Comparison of ENCODE assay signal across 8 cellular contexts in the genomic region with DNA sequence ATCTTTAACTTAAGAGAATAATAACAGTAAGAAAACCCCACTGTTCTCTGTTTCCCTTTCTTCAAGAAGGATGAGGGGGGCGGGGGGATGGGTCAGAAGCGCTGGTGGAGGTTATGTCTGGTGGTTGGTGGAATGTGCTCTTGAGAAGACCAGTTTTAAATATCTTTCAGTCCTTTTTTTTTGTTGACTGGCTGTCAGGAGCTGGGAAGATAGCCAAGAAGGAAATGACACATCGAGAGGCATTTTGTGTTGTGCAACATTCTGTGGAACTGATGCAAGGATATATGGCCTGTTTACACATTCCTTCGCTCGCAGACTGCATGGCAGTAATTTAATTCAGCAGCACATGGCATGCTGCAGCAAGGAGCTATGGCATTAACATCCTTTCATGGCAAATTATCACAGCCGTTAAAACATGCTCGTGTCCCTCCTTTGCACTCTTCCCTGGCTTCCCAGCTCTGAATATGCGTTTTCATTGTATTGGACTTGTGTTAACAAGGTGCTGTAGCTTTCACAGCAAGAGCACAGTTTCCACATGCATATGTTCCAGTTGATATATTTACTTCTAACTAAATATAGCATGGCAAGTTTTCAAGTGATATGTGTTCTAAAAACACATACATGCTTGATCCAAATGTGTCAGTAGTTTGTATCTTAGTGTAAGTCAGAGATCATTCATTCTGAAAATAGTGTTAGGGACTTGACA.
DNase-seq lines count a peak whose midpoint lies in the region; ATAC-seq, FAIRE-seq and TF ChIP-seq lines count a peak whose summit lies in the region.

No MANE protein-coding gene starts in this region.

- peak; percentile 56 for ATAC-seq in WTC11
- ATAC-seq in pancreas = peak; percentile 94 to 96 (median 95)
- ATAC-seq in naive thymus-derived CD8-positive, alpha-beta T cell = no peak

- peaks cover 29% of the 10 kb centered on the region for H3K4me1 Mint-ChIP-seq in WTC11
- H3K4me1 Mint-ChIP-seq in naive thymus-derived CD8-positive, alpha-beta T cell = peaks cover 30 to 72% (median 58%) of the 10 kb centered on the region in 4 donors

- peak; percentile 9 for DNase-seq in NK-92 treated with Interleukin-12 subunit alpha and Interleukin-12 subunit beta, amount 100 ng/mL, for 24 hours (lab: John Stamatoyannopoulos, UW)
- DNase-seq in NK-92 (lab: John Stamatoyannopoulos, UW; ENCODE audit: unreplicated experiment) (no peak), NCI-H1436 (lab: John Stamatoyannopoulos, UW) (peak; percentile 9), WTC11 (ENCODE audit: low spot score) (no peak), foreskin melanocyte (peak; percentile 99), pancreas (peak in 4 of 6 donors; percentile 17 to 78 (median 69))
- no peak for DNase-seq in naive thymus-derived CD8-positive, alpha-beta T cell
- DNase-seq in activated CD8-positive, alpha-beta memory T cell treated with anti-CD3 and anti-CD28 coated beads for 24 hours = no peak

- WGBS in pancreas, 2 donors = 11 to 12% methylated on average over 8 of the region's 8 CpGs

- TF ChIP-seq CTCF in WTC11 (IDR thresholded peaks at IDR 0.05) = no peak
- TF ChIP-seq CTCF in pancreas (IDR thresholded peaks at IDR 0.05) = no peak

- no peaks in the 10 kb centered on the region for H3K36me3 Mint-ChIP-seq in WTC11
- peaks cover 2 to 84% (median 33%) of the 10 kb centered on the region in 3 donors for H3K36me3 Mint-ChIP-seq in naive thymus-derived CD8-positive, alpha-beta T cell

- FAIRE-seq in pancreas (lab: Jason Lieb, UNC) = no peak

- H3K4me3 ChIP-seq in pancreas = no peak overlapping the region

- H3K9me3 ChIP-seq in pancreas = no peaks in the 10 kb centered on the region

- peaks cover 6 to 19% (median 10%) of the 10 kb centered on the region in 3 donors for H3K4me1 ChIP-seq in pancreas

- CTCF ChIA-PET in WTC11 (lab: Charles Lee) = interaction anchor here (0.5 to 1.2 kb wide), 2 partner anchors 55 to 354 kb away, joined by 3 to 5 read pairs; no protein-coding TSS in a partner anchor

- H3K4me3 Mint-ChIP-seq in WTC11 = peak overlapping the region; percentile 20
- peak overlapping the region in 1 of 10 donors; percentile 46 for H3K4me3 Mint-ChIP-seq in naive thymus-derived CD8-positive, alpha-beta T cell

- H3K27me3 ChIP-seq in pancreas = peaks cover 0 to 5% (median 0%) of the 10 kb centered on the region in 4 donors

- no peaks in the 10 kb centered on the region; the same call in 1 of the 2 replicates for H3K27me3 Mint-ChIP-seq in WTC11 (ENCODE audit: low read depth)
- H3K27me3 Mint-ChIP-seq in naive thymus-derived CD8-positive, alpha-beta T cell = no peaks in the 10 kb centered on the region

- H3K36me3 ChIP-seq in pancreas = no peaks in the 10 kb centered on the region

- POLR2A ChIA-PET in WTC11 (lab: Charles Lee) = interaction anchor here (0.7 kb wide), 1 partner anchor 904 kb away, joined by 3 read pairs; no protein-coding TSS in a partner anchor
- POLR2A ChIA-PET in naive thymus-derived CD8-positive, alpha-beta T cell (lab: Charles Lee) = no interaction called here

- no peaks in the 10 kb centered on the region for H3K9me3 Mint-ChIP-seq in WTC11
- no peaks in the 10 kb centered on the region for H3K9me3 Mint-ChIP-seq in naive thymus-derived CD8-positive, alpha-beta T cell

- intact Hi-C loops in pancreas (cut with DNase I) = no loop called here

- peak overlapping the region in 2 of 4 donors; percentile 42 to 64 for H3K27ac ChIP-seq in pancreas

- 0 out of 2 replicates have a peak overlapping the region, but pooled peaks have one; percentile 68 for H3K27ac Mint-ChIP-seq in WTC11
- H3K27ac Mint-ChIP-seq in naive thymus-derived CD8-positive, alpha-beta T cell = peak overlapping the region in 1 of 10 donors; percentile 53

TF ChIP-seq in WTC11, 78 proteins besides CTCF, POLR2A, EP300 and RAD21:
- TF ChIP-seq ETV6 (CRISPR knock-in tag; IDR thresholded peaks at IDR 0.05) (no peak), CBFB (CRISPR knock-in tag; IDR thresholded peaks at IDR 0.05; ENCODE audit: low read depth) (no peak), GABPB1 (CRISPR knock-in tag; IDR thresholded peaks at IDR 0.05) (peak; percentile 99), ZNF423 (CRISPR knock-in tag; IDR thresholded peaks at IDR 0.05) (no peak), ZNF121 (CRISPR knock-in tag; IDR thresholded peaks at IDR 0.05) (no peak)
TF ChIP-seq in WTC11: peak in this region for 1.

Comparison
In these comparisons a context has a peak if more than half of its experiments do, and no peak if none do; other contexts are left out.
1. DNase-seq: peak in NK-92 treated with Interleukin-12 subunit alpha and Interleukin-12 subunit beta, amount 100 ng/mL, for 24 hours (single experiment), NCI-H1436 (single experiment), foreskin melanocyte (single experiment) and pancreas (4 of 6); none in NK-92 (single experiment), WTC11 (single experiment), naive thymus-derived CD8-positive, alpha-beta T cell (0 of 10) and activated CD8-positive, alpha-beta memory T cell treated with anti-CD3 and anti-CD28 coated beads for 24 hours (single experiment).
2. ATAC-seq: peak in WTC11 (single experiment) and pancreas (4 of 4); none in naive thymus-derived CD8-positive, alpha-beta T cell (0 of 2).